ENCODE assay signal across 9 cellular contexts in the genomic region with DNA sequence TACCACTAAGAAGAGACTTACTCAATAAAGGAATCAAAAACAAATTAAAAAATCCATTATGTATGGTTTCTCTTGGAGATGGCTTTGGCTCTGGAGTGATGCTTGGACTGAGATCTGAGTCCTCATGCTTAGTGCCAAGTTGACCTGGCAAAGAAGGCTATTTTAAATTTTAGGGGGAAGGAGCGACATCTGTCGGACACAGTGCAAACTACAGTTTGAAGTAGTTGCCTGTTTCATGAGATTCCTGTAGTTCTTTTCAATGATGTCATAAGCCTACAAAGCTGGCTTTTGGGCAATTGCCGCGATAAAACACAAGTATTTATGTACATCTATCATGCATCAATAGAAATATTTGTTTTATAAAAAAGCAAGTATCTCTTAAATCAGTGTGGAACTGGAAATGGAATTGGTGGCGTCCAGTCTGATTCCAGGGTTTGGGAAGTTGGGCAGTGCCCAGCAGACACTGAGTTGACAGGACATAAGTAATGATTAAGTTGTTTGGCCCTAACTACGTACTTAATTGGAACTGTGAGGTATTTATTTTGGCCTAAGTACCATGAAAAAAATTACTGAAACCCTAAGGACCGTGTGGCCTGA. TPM values are rescaled to one million over a fixed set of nuclear protein-coding genes. Genes with fewer than 3 reads are reported as not detected.
A peak's percentile ranks its signal among the peaks of the same experiment; 100 is the strongest.
DNase-seq lines count a peak whose midpoint lies in the region; ATAC-seq, FAIRE-seq and TF ChIP-seq lines count a peak whose summit lies in the region.
"Had no signal": no experiment of that assay in that cellular context is flagged by ENCODE, and none has a peak within 500 bp of the region (broad histone marks: within the 10 kb centered on the region; RNA-seq: fewer than 3 reads in every experiment).

No MANE protein-coding gene starts in this region.

- DNase-seq in Jurkat, Clone E6-1 (ENCODE audit: low read depth, low spot score) = peak; percentile 65
- DNase-seq in SK-N-MC (ENCODE audit: low read depth, low spot score) = peak; percentile 66
- DNase-seq in activated naive CD4-positive, alpha-beta T cell treated with anti-CD3 and anti-CD28 coated beads, Interleukin-2, amount 10 ng/mL, durations not matched to agents 7 days and 5 days = peak; percentile 78
- DNase-seq in glomerular visceral epithelial cell (ENCODE audit: extremely low spot score) = peak; percentile 78
- DNase-seq in pons (ENCODE audit: low spot score) = peak; percentile 89
- no peak for DNase-seq in vagina (ENCODE audit: extremely low spot score in 2 of 2)

- no peaks in the 10 kb centered on the region for H3K9me3 Mint-ChIP-seq in activated naive CD4-positive, alpha-beta T cell treated with anti-CD3 and anti-CD28 coated beads, Interleukin-2, amount 10 ng/mL, durations not matched to agents 7 days and 5 days

- peak; percentile 72 to 89 (median 83) for TF ChIP-seq CTCF in vagina (IDR thresholded peaks at IDR 0.05)

- no peak overlapping the region for H3K4me3 Mint-ChIP-seq in activated naive CD4-positive, alpha-beta T cell treated with anti-CD3 and anti-CD28 coated beads, Interleukin-2, amount 10 ng/mL, durations not matched to agents 7 days and 5 days

- TF ChIP-seq POLR2A in vagina (IDR thresholded peaks at IDR 0.05) = no peak

- H3K9ac ChIP-seq in SK-N-MC (ENCODE audit: insufficient read length) = no peak overlapping the region

- H3K27ac ChIP-seq in SK-N-MC (no peak overlapping the region), vagina (no peak overlapping the region)

- H3K36me3 ChIP-seq in SK-N-MC (ENCODE audit: insufficient read depth, low read length) = peaks cover 10% of the 10 kb centered on the region; the same call in 1 of the 2 replicates
- no peaks in the 10 kb centered on the region for H3K36me3 ChIP-seq in vagina

- peaks cover 3% of the 10 kb centered on the region for H3K4me1 Mint-ChIP-seq in activated naive CD4-positive, alpha-beta T cell treated with anti-CD3 and anti-CD28 coated beads, Interleukin-2, amount 10 ng/mL, durations not matched to agents 7 days and 5 days

- H3K27ac Mint-ChIP-seq in activated naive CD4-positive, alpha-beta T cell treated with anti-CD3 and anti-CD28 coated beads, Interleukin-2, amount 10 ng/mL, durations not matched to agents 7 days and 5 days = no peak overlapping the region

- peak; percentile 94 for FAIRE-seq in G401.6 (lab: Jason Lieb, UNC)
- FAIRE-seq: endometrium had no signal

- H3K4me3 ChIP-seq in Jurkat, Clone E6-1 (ENCODE audit: low read length) = no peak overlapping the region
- H3K4me3 ChIP-seq in SK-N-MC = no peak overlapping the region
- H3K4me3 ChIP-seq in vagina = no peak overlapping the region

- no peaks in the 10 kb centered on the region for H3K4me1 ChIP-seq in vagina

- peaks cover 8% of the 10 kb centered on the region for H3K36me3 Mint-ChIP-seq in activated naive CD4-positive, alpha-beta T cell treated with anti-CD3 and anti-CD28 coated beads, Interleukin-2, amount 10 ng/mL, durations not matched to agents 7 days and 5 days

- H3K27me3 ChIP-seq in vagina = no peaks in the 10 kb centered on the region

- intact Hi-C loops in vagina (cut with DNase I) = loop anchor here (1.0 to 2.0 kb wide), 2 partner anchors 162 to 313 kb away; no protein-coding TSS in a partner anchor

- no peaks in the 10 kb centered on the region for H3K27me3 Mint-ChIP-seq in activated naive CD4-positive, alpha-beta T cell treated with anti-CD3 and anti-CD28 coated beads, Interleukin-2, amount 10 ng/mL, durations not matched to agents 7 days and 5 days

- H3K9me3 ChIP-seq in SK-N-MC (ENCODE audit: low read depth, low read length) (no peaks in the 10 kb centered on the region), vagina (no peaks in the 10 kb centered on the region)

- no peak for ATAC-seq in GM18861 (IDR thresholded peaks at IDR 0.05; ENCODE audit: unreplicated experiment)

- CTCF ChIA-PET in activated naive CD4-positive, alpha-beta T cell treated with anti-CD3 and anti-CD28 coated beads, Interleukin-2, amount 10 ng/mL, durations not matched to agents 7 days and 5 days (lab: Charles Lee) = interaction anchor here (0.6 to 3.4 kb wide), 36 partner anchors 9 to 1106 kb away, joined by 3 to 47 read pairs (median 5); a partner anchor contains a TSS

RNA-seq across cellular contexts. Expression of a gene that starts 50.0 kb away (rescaled TPM):
- 68.4 TPM for polyA plus RNA-seq in Jurkat, Clone E6-1 (2012; ENCODE audit: insufficient read depth, insufficient read length)
- 23.6 TPM for total RNA-seq in vagina

Comparison
In these comparisons a context has a peak if more than half of its experiments do, and no peak if none do; other contexts are left out.
1. DNase-seq: peak in Jurkat, Clone E6-1 (single experiment), SK-N-MC (single experiment), activated naive CD4-positive, alpha-beta T cell treated with anti-CD3 and anti-CD28 coated beads, Interleukin-2, amount 10 ng/mL, durations not matched to agents 7 days and 5 days (single experiment), glomerular visceral epithelial cell (single experiment) and pons (single experiment); none in vagina (0 of 2).